ENCODE assay signal across 8 cellular contexts in the genomic region with DNA sequence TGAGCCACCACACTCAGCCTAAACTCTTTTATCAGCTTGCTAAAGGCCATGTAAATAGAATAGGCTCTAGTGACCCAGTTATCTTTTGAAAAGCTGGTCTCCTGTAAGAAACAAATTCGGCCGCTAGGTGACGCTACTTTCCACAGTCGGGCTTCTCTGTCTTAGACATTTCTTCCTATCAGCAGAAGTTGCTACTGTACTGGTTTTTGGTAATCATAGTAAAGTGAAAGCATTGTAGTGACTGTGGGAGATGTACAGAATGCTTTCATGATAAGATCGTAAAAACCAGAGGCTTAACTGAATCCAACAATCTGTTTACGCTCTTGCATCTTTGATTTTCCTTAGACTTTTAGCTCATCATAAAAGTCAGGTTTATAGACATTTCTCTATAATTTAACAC.
DNase-seq lines count a peak whose midpoint lies in the region; ATAC-seq and TF ChIP-seq lines count a peak whose summit lies in the region.

No MANE protein-coding gene starts in this region.

- ATAC-seq in GM18498 (IDR thresholded peaks at IDR 0.05; ENCODE audit: unreplicated experiment) (peak; percentile 91), HG02885 (IDR thresholded peaks at IDR 0.05; ENCODE audit: poor library complexity, unreplicated experiment) (peak; percentile 96), lung (ENCODE audit: insufficient read depth, low FRiP score) (no peak)

- DNase-seq in A673 (ENCODE audit: low spot score), result peak; percentile 74
- peak; percentile 26 for DNase-seq in NCI-H2107 (lab: John Stamatoyannopoulos, UW)
- peak; percentile 16 to 58 (median 25) for DNase-seq in activated CD4-positive, CD25-positive, alpha-beta regulatory T cell (lab: John Stamatoyannopoulos, UW)
- peak; percentile 31 for DNase-seq in cerebellar cortex (ENCODE audit: low spot score)
- peak; percentile 69 for DNase-seq in lung (ENCODE audit: low spot score)
- DNase-seq in stimulated activated CD8-positive, alpha-beta memory T cell treated with anti-CD3 and anti-CD28 coated beads, Interleukin-4, amount 100 ng/mL, for 48 hours, result peak; percentile 85

- POLR2A ChIA-PET in A673 (lab: Charles Lee; ENCODE audit: low non-redundant PET), result no interaction called here

- peak; percentile 80 for TF ChIP-seq CTCF in A673 (conservative IDR thresholded peaks at IDR 0.05; ENCODE audit: low read depth, low read length)
- TF ChIP-seq CTCF in lung (IDR thresholded peaks at IDR 0.05; ENCODE audit: control extremely low read depth, extremely low read depth), result peak; percentile 10

- WGBS in lung, 2 donors, result 11 to 17% methylated on average over 6 of the region's 6 CpGs

- H3K4me1 ChIP-seq in A673 (ENCODE audit: insufficient read depth, low read length, poor library complexity, severe bottlenecking), result no peaks in the 10 kb centered on the region
- H3K4me1 ChIP-seq in lung (ENCODE audit: control insufficient read depth in 2 of 2, insufficient read depth in 2 of 2, low read length in 2 of 2), result no peaks in the 10 kb centered on the region

- H3K4me3 ChIP-seq in A673 (ENCODE audit: low read depth, low read length, poor library complexity, severe bottlenecking), result no peak overlapping the region
- H3K4me3 ChIP-seq in lung, result no peak overlapping the region

- no TSS peak for BruUV-seq in A673 (replicated peaks; lab: Mats Ljungman, UMichigan)

- CTCF ChIA-PET in A673 (lab: Charles Lee), result interaction anchor here (0.5 to 1.2 kb wide), 6 partner anchors 12 to 1337 kb away, joined by 3 to 8 read pairs (median 3); no protein-coding TSS in a partner anchor

- H3K27me3 ChIP-seq in A673 (replicated peaks; ENCODE audit: insufficient read depth, low read depth, low read length, poor library complexity) (no peaks in the 10 kb centered on the region), lung (ENCODE audit: control insufficient read depth, insufficient read depth) (no peaks in the 10 kb centered on the region)

- no peaks in the 10 kb centered on the region for H3K9me3 ChIP-seq in A673 (ENCODE audit: low read depth, low read length, poor library complexity, severe bottlenecking)
- H3K9me3 ChIP-seq in lung (ENCODE audit: control insufficient read depth in 2 of 2, insufficient read depth in 1 of 2, low read length in 1 of 2), result no peaks in the 10 kb centered on the region

- intact Hi-C loops in A673 (cut with micrococcal nuclease; ENCODE audit: unreplicated experiment), result loop anchor here (10.0 kb wide), 1 partner anchor 299 kb away; no protein-coding TSS in a partner anchor

- H3K27ac ChIP-seq in A673 (ENCODE audit: low read depth, low read length, poor library complexity, severe bottlenecking) (no peak overlapping the region), lung (ENCODE audit: low read depth in 1 of 2, low read length in 1 of 2) (no peak overlapping the region)

- no peaks in the 10 kb centered on the region for H3K36me3 ChIP-seq in A673 (ENCODE audit: insufficient read depth, low read length, poor library complexity, severe bottlenecking)
- H3K36me3 ChIP-seq in lung (ENCODE audit: control insufficient read depth in 2 of 2, insufficient read depth in 2 of 2, low read length in 2 of 2), result no peaks in the 10 kb centered on the region

Comparison
In these comparisons a context has a peak if more than half of its experiments do, and no peak if none do; other contexts are left out.
1. DNase-seq: peak in every context shown above with its lines; median percentile 85 in stimulated activated CD8-positive, alpha-beta memory T cell treated with anti-CD3 and anti-CD28 coated beads, Interleukin-4, amount 100 ng/mL, for 48 hours; 74 in A673; 69 in lung; 31 in cerebellar cortex; 26 in NCI-H2107; 25 in activated CD4-positive, CD25-positive, alpha-beta regulatory T cell.